In the genomic region with DNA sequence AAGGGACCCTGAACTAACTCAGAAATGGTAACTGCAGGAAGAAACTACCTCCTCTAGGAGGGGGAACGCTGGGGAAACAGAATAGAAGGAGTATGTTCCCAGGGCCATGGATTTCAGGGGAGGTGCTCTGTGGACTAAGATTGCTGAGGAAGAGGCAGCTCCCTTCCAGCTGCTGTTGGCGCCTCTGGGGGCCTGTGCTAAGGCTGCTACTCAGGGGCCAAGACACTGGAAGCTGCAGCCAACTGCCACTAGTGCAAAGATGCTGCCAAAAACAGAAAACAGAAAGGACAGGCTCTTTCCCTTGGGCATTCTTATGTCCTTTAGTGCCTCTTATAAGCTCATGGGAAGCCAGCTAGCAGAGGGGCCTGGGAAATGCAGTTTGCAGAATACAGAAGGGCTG, we compare ENCODE assay signal across 19 cellular contexts. TPM values are rescaled to one million over a fixed set of nuclear protein-coding genes. Genes with fewer than 3 reads are reported as not detected.
"Had no signal": no experiment of that assay in that cellular context is flagged by ENCODE, and none has a peak within 500 bp of the region (broad histone marks: within the 10 kb centered on the region; RNA-seq: fewer than 3 reads in every experiment).

No MANE protein-coding gene starts in this region.

- FAIRE-seq: astrocyte, colon, small intestine had no signal

- H3K9me3 Mint-ChIP-seq: activated CD4-positive, alpha-beta memory T cell treated with anti-CD3 and anti-CD28 coated beads for 36 hours; activated T-helper 2 cell treated with anti-CD3 and anti-CD28 coated beads, Interferon-gamma antibody, Interleukin-2, Interleukin-4, amounts not matched to agents 10 μg/mL and 5 μg/mL and 100 μg/mL, durations not matched to agents 14 hours and 24 hours and 36 hours had no signal

- ATAC-seq: activated CD4-positive, alpha-beta T cell treated with anti-CD3 and anti-CD28 coated beads for 36 hours; activated CD8-positive, alpha-beta memory T cell treated with anti-CD3 and anti-CD28 coated beads, Interleukin-2, amount 10 ng/mL, durations not matched to agents 7 days and 5 days; esophagus mucosa; left colon; T-helper 17 cell had no signal

- H3K36me3 Mint-ChIP-seq: activated CD4-positive, alpha-beta memory T cell treated with anti-CD3 and anti-CD28 coated beads for 36 hours; activated CD8-positive, alpha-beta memory T cell treated with anti-CD3 and anti-CD28 coated beads, Interleukin-2, amount 10 ng/mL, durations not matched to agents 7 days and 5 days; immature natural killer cell had no signal

- H3K4me3 Mint-ChIP-seq: activated CD4-positive, alpha-beta memory T cell treated with anti-CD3 and anti-CD28 coated beads for 36 hours; activated CD4-positive, alpha-beta T cell treated with anti-CD3 and anti-CD28 coated beads for 36 hours; activated CD8-positive, alpha-beta memory T cell treated with anti-CD3 and anti-CD28 coated beads, Interleukin-2, amount 10 ng/mL, durations not matched to agents 7 days and 5 days; activated naive CD4-positive, alpha-beta T cell treated with anti-CD3 and anti-CD28 coated beads for 36 hours; immature natural killer cell; T-helper 17 cell had no signal

- H3K27ac ChIP-seq: neutrophil, transverse colon, WERI-Rb-1 had no signal

- DNase-seq: activated CD4-positive, alpha-beta memory T cell treated with anti-CD3 and anti-CD28 coated beads for 36 hours; activated CD4-positive, alpha-beta T cell treated with anti-CD3 and anti-CD28 coated beads for 36 hours; activated CD8-positive, alpha-beta memory T cell treated with anti-CD3 and anti-CD28 coated beads, Interleukin-2, amount 10 ng/mL, durations not matched to agents 7 days and 5 days; activated naive CD4-positive, alpha-beta T cell treated with anti-CD3 and anti-CD28 coated beads for 36 hours; activated T-cell treated with anti-CD3 and anti-CD28 coated beads, Interleukin-2, amount 50 U/mL, for 1 hour; immature natural killer cell; left colon; naive B cell; small intestine; stimulated activated CD4-positive, alpha-beta T cell treated with anti-CD3 and anti-CD28 coated beads, Interleukin-4, amount 100 ng/mL, for 24 hours; stimulated activated naive CD4-positive, alpha-beta T cell; T-helper 17 cell; transverse colon; WERI-Rb-1 had no signal

- H3K9me3 ChIP-seq: neutrophil, transverse colon had no signal

- H3K27ac Mint-ChIP-seq: activated CD4-positive, alpha-beta memory T cell treated with anti-CD3 and anti-CD28 coated beads for 36 hours; activated CD4-positive, alpha-beta T cell treated with anti-CD3 and anti-CD28 coated beads for 36 hours; activated CD8-positive, alpha-beta memory T cell treated with anti-CD3 and anti-CD28 coated beads, Interleukin-2, amount 10 ng/mL, durations not matched to agents 7 days and 5 days; activated naive CD4-positive, alpha-beta T cell treated with anti-CD3 and anti-CD28 coated beads for 36 hours; activated T-helper 2 cell treated with anti-CD3 and anti-CD28 coated beads, Interferon-gamma antibody, Interleukin-2, Interleukin-4, amounts not matched to agents 10 μg/mL and 5 μg/mL and 100 μg/mL, durations not matched to agents 14 hours and 24 hours and 36 hours; immature natural killer cell; T-helper 17 cell had no signal

- H3K36me3 ChIP-seq: neutrophil, transverse colon, WERI-Rb-1 had no signal

- H3K4me1 Mint-ChIP-seq: activated CD4-positive, alpha-beta T cell treated with anti-CD3 and anti-CD28 coated beads for 36 hours; activated CD8-positive, alpha-beta memory T cell treated with anti-CD3 and anti-CD28 coated beads, Interleukin-2, amount 10 ng/mL, durations not matched to agents 7 days and 5 days; immature natural killer cell; naive B cell; T-helper 17 cell had no signal

- H3K4me1 ChIP-seq: transverse colon had no signal

- H3K4me3 ChIP-seq: transverse colon had no signal

- H3K27me3 ChIP-seq: neutrophil, transverse colon had no signal

RNA-seq across cellular contexts. Expression of gene SGIP1, which starts 58.0 kb away (rescaled TPM):
- total RNA-seq: activated CD8-positive, alpha-beta memory T cell treated with anti-CD3 and anti-CD28 coated beads, Interleukin-2, amount 10 ng/mL, durations not matched to agents 7 days and 5 days; activated T-helper 2 cell treated with anti-CD3 and anti-CD28 coated beads, Interferon-gamma antibody, Interleukin-2, Interleukin-4, amounts not matched to agents 10 μg/mL and 5 μg/mL and 100 μg/mL, durations not matched to agents 14 hours and 24 hours and 36 hours had no signal
- polyA plus RNA-seq: immature natural killer cell had no signal
